In genomic region chr4:67393699-67394281, GRCh38 we compare ENCODE assay signal across 2 cellular contexts.
TF ChIP-seq lines count a peak whose summit lies in the region.

No MANE protein-coding gene starts in this region.

TF ChIP-seq in K562, 482 proteins besides CTCF, POLR2A, EP300 and RAD21 (continued from another document):
- peak; percentile 82; the same call in 1 of the 2 replicates for TF ChIP-seq ARID3A (IDR thresholded peaks at IDR 0.05; ENCODE audit: borderline replicate concordance, low read depth, low read length)
- 0 out of 2 replicates have a peak, but pooled peaks have one; percentile 24 for TF ChIP-seq SMC3 (conservative IDR thresholded peaks at IDR 0.05; ENCODE audit: insufficient read depth, low read depth, low read length)
- TF ChIP-seq ZC3H11A (IDR thresholded peaks at IDR 0.05; ENCODE audit: low read depth, low read length), result no peak
- no peak for TF ChIP-seq CEBPG (CRISPR knock-in tag; IDR thresholded peaks at IDR 0.05)
- peak in 1 of 2 experiments; percentile 64; a peak in 2 of 4 replicates for TF ChIP-seq CEBPG (tag; conservative IDR thresholded peaks at IDR 0.05 in 1 of 2, IDR thresholded peaks at IDR 0.05 in 1 of 2)
- no peak for TF ChIP-seq E4F1 (CRISPR knock-in tag; IDR thresholded peaks at IDR 0.05; ENCODE audit: borderline replicate concordance)
- TF ChIP-seq ZBTB40 (IDR thresholded peaks at IDR 0.05), result peak; percentile 73
- no peak for TF ChIP-seq ZBTB40 (CRISPR knock-in tag; IDR thresholded peaks at IDR 0.05)
- TF ChIP-seq ZNF384 (IDR thresholded peaks at IDR 0.05; ENCODE audit: low read depth, low read length), result peak; percentile 52

TF ChIP-seq in HepG2, 621 proteins besides CTCF, POLR2A, EP300 and RAD21 (continued from another document):
- TF ChIP-seq ARID3A (IDR thresholded peaks at IDR 0.05; ENCODE audit: low read depth, low read length) (peak; percentile 86), ZBTB40 (IDR thresholded peaks at IDR 0.05) (peak; percentile 61; the same call in 1 of the 2 replicates), ZBTB40 (CRISPR knock-in tag; IDR thresholded peaks at IDR 0.05) (no peak), KIAA2018 (CRISPR knock-in tag; IDR thresholded peaks at IDR 0.05; ENCODE audit: borderline replicate concordance) (no peak), STAG1 (CRISPR knock-in tag; IDR thresholded peaks at IDR 0.05) (peak; percentile 22; the same call in 1 of the 2 replicates), PRDM4 (CRISPR knock-in tag; IDR thresholded peaks at IDR 0.05; ENCODE audit: borderline replicate concordance) (no peak), NFYB (CRISPR knock-in tag; IDR thresholded peaks at IDR 0.05) (no peak), CEBPG (CRISPR knock-in tag; IDR thresholded peaks at IDR 0.05) (0 out of 2 replicates have a peak, but pooled peaks have one; percentile 6), ZNF660 (CRISPR knock-in tag; IDR thresholded peaks at IDR 0.05; ENCODE audit: borderline replicate concordance, low read depth) (no peak)
